In genomic region chrX:30643313-30643821, GRCh38 we compare ENCODE assay signal across 16 cellular contexts. TPM values are rescaled to one million over a fixed set of nuclear protein-coding genes. Genes with fewer than 3 reads are reported as not detected.
A peak's percentile ranks its signal among the peaks of the same experiment; 100 is the strongest.
DNase-seq lines count a peak whose midpoint lies in the region; ATAC-seq and TF ChIP-seq lines count a peak whose summit lies in the region.
"Had no signal": no experiment of that assay in that cellular context is flagged by ENCODE, and none has a peak within 500 bp of the region (broad histone marks: within the 10 kb centered on the region; RNA-seq: fewer than 3 reads in every experiment).

No MANE protein-coding gene starts in this region.

- no peak for DNase-seq in heart right ventricle
- DNase-seq in Right ventricle myocardium inferior (ENCODE audit: missing footprints), result no peak
- peak; percentile 86 for DNase-seq in SIG-M5 treated with dmso at 0.1 percent for 504 hours (lab: John Stamatoyannopoulos, UW; ENCODE audit: unreplicated experiment)
- DNase-seq in left ventricle myocardium inferior, result no peak
- no peak for DNase-seq in NCI-H446 (lab: John Stamatoyannopoulos, UW)
- DNase-seq in esophagus squamous epithelium (lab: John Stamatoyannopoulos, UW), result no peak
- DNase-seq: activated B cell treated with CpG ODN at 0.5 μM for 24 hours; activated effector memory CD4-positive, alpha-beta T cell treated with anti-CD3 and anti-CD28 coated beads, Interleukin-2, amount 50 U/mL, for 16 hours; CD4-positive, CD25-positive, alpha-beta regulatory T cell; left colon; NCI-H345; posterior cingulate gyrus; testis had no signal

- intact Hi-C loops in heart right ventricle (cut with DNase I) (no loop called here), Right ventricle myocardium inferior (cut with DNase I) (no loop called here), left ventricle myocardium inferior (cut with micrococcal nuclease) (no loop called here), esophagus squamous epithelium (cut with DNase I) (no loop called here)

- TF ChIP-seq CTCF in heart right ventricle (IDR thresholded peaks at IDR 0.05), result no peak
- no peak for TF ChIP-seq CTCF in left ventricle myocardium inferior (IDR thresholded peaks at IDR 0.05; ENCODE audit: borderline replicate concordance)
- TF ChIP-seq CTCF in esophagus squamous epithelium (IDR thresholded peaks at IDR 0.05), result no peak

- H3K4me1 ChIP-seq in heart right ventricle, result peaks cover 0 to 21% (median 0%) of the 10 kb centered on the region in 9 donors
- no peaks in the 10 kb centered on the region for H3K4me1 ChIP-seq in left ventricle myocardium inferior
- H3K4me1 ChIP-seq in esophagus squamous epithelium, result no peaks in the 10 kb centered on the region
- H3K4me1 ChIP-seq: testis had no signal

- H3K9me3 ChIP-seq in heart right ventricle (peaks cover 0 to 3% (median 0%) of the 10 kb centered on the region in 11 donors), left ventricle myocardium inferior (replicated peaks) (no peaks in the 10 kb centered on the region), esophagus squamous epithelium (no peaks in the 10 kb centered on the region)
- H3K9me3 ChIP-seq: testis had no signal

- H3K36me3 ChIP-seq in heart right ventricle (no peaks in the 10 kb centered on the region), left ventricle myocardium inferior (no peaks in the 10 kb centered on the region), esophagus squamous epithelium (no peaks in the 10 kb centered on the region)

- peak overlapping the region in 3 of 10 donors; percentile 16 to 89 (median 22) for H3K27ac ChIP-seq in heart right ventricle
- H3K27ac ChIP-seq in left ventricle myocardium inferior (replicated peaks), result peak overlapping the region; percentile 19
- H3K27ac ChIP-seq in esophagus squamous epithelium, result peak overlapping the region in 1 of 4 donors; percentile 9
- H3K27ac ChIP-seq: testis had no signal

- TF ChIP-seq POLR2A in esophagus squamous epithelium (IDR thresholded peaks at IDR 0.05), result no peak

- 54 to 78% methylated on average over 2 of the region's 2 CpGs for WGBS in heart right ventricle, 2 donors
- 51 to 76% methylated on average over 2 of the region's 2 CpGs for whole genome bisulfite sequencing in esophagus squamous epithelium, 2 donors

- ATAC-seq in heart right ventricle (peak in 6 of 8 donors; percentile 33 to 80 (median 58)), Right ventricle myocardium inferior (no peak), GM19395 (IDR thresholded peaks at IDR 0.05; ENCODE audit: unreplicated experiment) (no peak), GM21717 (IDR thresholded peaks at IDR 0.05; ENCODE audit: unreplicated experiment) (no peak)
- ATAC-seq: K562, left colon had no signal

- H3K4me3 ChIP-seq in heart right ventricle (no peak overlapping the region), left ventricle myocardium inferior (no peak overlapping the region), esophagus squamous epithelium (no peak overlapping the region)
- H3K4me3 ChIP-seq: K562, testis had no signal

- H3K27me3 ChIP-seq in heart right ventricle (no peaks in the 10 kb centered on the region), left ventricle myocardium inferior (ENCODE audit: low read depth) (no peaks in the 10 kb centered on the region), esophagus squamous epithelium (no peaks in the 10 kb centered on the region)
- H3K27me3 ChIP-seq: testis had no signal

RNA-seq across cellular contexts. Expression of gene GK, which starts 9.9 kb away (rescaled TPM):
- total RNA-seq in heart right ventricle (10 to 100 TPM in 4 of 10 donors, 1 to 10 TPM in 6; 4.7 to 13.6 (median 9.7) TPM), Right ventricle myocardium inferior (10.2 TPM), left ventricle myocardium inferior (12.3 TPM), esophagus squamous epithelium (10 to 100 TPM in 3 of 4 donors, 1 to 10 TPM in 1; 6.9 to 31.3 (median 10.6) TPM)
- polyA plus RNA-seq in heart right ventricle, result 1 to 10 TPM; 3.6 to 9.8 TPM

Comparison
In these comparisons a context has a peak if more than half of its experiments do, and no peak if none do; other contexts are left out.
1. ATAC-seq: peak in heart right ventricle (6 of 8); none in Right ventricle myocardium inferior (single experiment), GM19395 (single experiment) and GM21717 (single experiment).